8 cellular contexts compared by ENCODE assay signal in genomic region chr11:96342971-96343711, GRCh38. TPM values are rescaled to one million over a fixed set of nuclear protein-coding genes. Genes with fewer than 3 reads are reported as not detected.
DNase-seq lines count a peak whose midpoint lies in the region; ATAC-seq and TF ChIP-seq lines count a peak whose summit lies in the region.

MAML2 (minus strand) TSS chr11:96343195; CDS start chr11:96341895, 1,300 bp downstream.

- TF ChIP-seq POLR2A in NB4 (IDR thresholded peaks at IDR 0.05; ENCODE audit: extremely low read depth, insufficient read length) = no peak
- no peak for TF ChIP-seq POLR2A in testis (IDR thresholded peaks at IDR 0.05)

- peak within 1 kb of the TSS; percentile 93 to 96 for H3K27ac Mint-ChIP-seq in activated naive CD4-positive, alpha-beta T cell treated with anti-CD3 and anti-CD28 coated beads, Interleukin-2, amount 50 U/mL, for 72 hours
- peak within 1 kb of the TSS; percentile 67 for H3K27ac Mint-ChIP-seq in glutamatergic neuron (ENCODE audit: unreplicated experiment)

- peaks cover 4% of the 10 kb centered on the region for H4K20me1 ChIP-seq in osteoblast (ENCODE audit: insufficient read depth, low read length)

- H3K9me3 Mint-ChIP-seq in activated naive CD4-positive, alpha-beta T cell treated with anti-CD3 and anti-CD28 coated beads, Interleukin-2, amount 50 U/mL, for 72 hours = no peaks in the 10 kb centered on the region
- no peaks in the 10 kb centered on the region for H3K9me3 Mint-ChIP-seq in glutamatergic neuron (ENCODE audit: unreplicated experiment)

- H3K36me3 ChIP-seq in GM06990 (ENCODE audit: control insufficient read depth, insufficient read depth, low read length) (no peaks in the 10 kb centered on the region), osteoblast (ENCODE audit: insufficient read depth, low read length) (no peaks in the 10 kb centered on the region), testis (ENCODE audit: low read depth, missing control alignments) (no peaks in the 10 kb centered on the region)

- DNase-seq in GM06990 (ENCODE audit: extremely low read depth, insufficient read length) (peak; percentile 87), NB4 (ENCODE audit: low read depth) (peak; percentile 95), SKM-1 (lab: John Stamatoyannopoulos, UW; ENCODE audit: unreplicated experiment) (peak; percentile 88), glutamatergic neuron (peak; percentile 91), osteoblast (ENCODE audit: insufficient read length, low spot score, missing footprints) (peak; percentile 95), testis (peak; percentile 95)
- peak; percentile 78 to 93 for DNase-seq in activated naive CD4-positive, alpha-beta T cell treated with anti-CD3 and anti-CD28 coated beads, Interleukin-2, amount 50 U/mL, for 72 hours (ENCODE audit: low spot score in 2 of 2)

- H3K79me2 ChIP-seq in osteoblast (ENCODE audit: insufficient read depth, low read length) = peaks cover 49% of the 10 kb centered on the region

- 4% methylated on average over 31 of the region's 31 CpGs for WGBS in testis, 2 donors

- peaks cover 26 to 34% of the 10 kb centered on the region in 2 donors for H3K36me3 Mint-ChIP-seq in activated naive CD4-positive, alpha-beta T cell treated with anti-CD3 and anti-CD28 coated beads, Interleukin-2, amount 50 U/mL, for 72 hours
- no peaks in the 10 kb centered on the region for H3K36me3 Mint-ChIP-seq in glutamatergic neuron (ENCODE audit: unreplicated experiment)

- peak within 1 kb of the TSS; percentile 75 for H2AFZ ChIP-seq in osteoblast (ENCODE audit: low read length)

- H3K4me1 Mint-ChIP-seq in glutamatergic neuron (ENCODE audit: low read depth, unreplicated experiment) = peaks cover 13% of the 10 kb centered on the region

- intact Hi-C loops in testis (cut with DNase I; ENCODE audit: low total_unique reads) = loop anchor here (10.0 kb wide), 1 partner anchor 288 kb away; no protein-coding TSS in a partner anchor

- peak; percentile 87 for ATAC-seq in HG02571 (IDR thresholded peaks at IDR 0.05; ENCODE audit: unreplicated experiment)
- ATAC-seq in activated naive CD4-positive, alpha-beta T cell treated with anti-CD3 and anti-CD28 coated beads, Interleukin-2, amount 50 U/mL, for 72 hours = peak; percentile 83 to 85

- TF ChIP-seq CTCF in GM06990 (IDR thresholded peaks at IDR 0.05; ENCODE audit: insufficient read depth, low read length, poor library complexity, severe bottlenecking) = peak; percentile 94
- TF ChIP-seq CTCF in NB4 (IDR thresholded peaks at IDR 0.05; ENCODE audit: low read depth, low read length) = peak; percentile 96
- peak; percentile 74 for TF ChIP-seq CTCF in glutamatergic neuron (IDR thresholded peaks at IDR 0.05; ENCODE audit: partially characterized antibody, unreplicated experiment)
- peak; percentile 74 for TF ChIP-seq CTCF in osteoblast (IDR thresholded peaks at IDR 0.05; ENCODE audit: extremely low read depth, low read depth, low read length)
- TF ChIP-seq CTCF in testis (IDR thresholded peaks at IDR 0.05) = peak; percentile 62 to 86 (median 83)

- H3K4me3 ChIP-seq in GM06990 (replicated peaks; ENCODE audit: low read depth, low read length) (peak within 1 kb of the TSS; percentile 85), NB4 (ENCODE audit: low read depth, low read length) (peak within 1 kb of the TSS; percentile 86), osteoblast (ENCODE audit: insufficient read depth, low read length) (peak within 1 kb of the TSS; percentile 80), testis (peak within 1 kb of the TSS; percentile 69)

- peaks cover 36% of the 10 kb centered on the region for H3K4me1 ChIP-seq in osteoblast (ENCODE audit: insufficient read depth, low read length)
- H3K4me1 ChIP-seq in testis = peaks cover 33% of the 10 kb centered on the region

- peak within 1 kb of the TSS; percentile 96 for H3K4me2 ChIP-seq in osteoblast (ENCODE audit: insufficient read depth, low read length)

- H3K27ac ChIP-seq in osteoblast (ENCODE audit: low read depth, low read length) (peak within 1 kb of the TSS; percentile 95), testis (peak within 1 kb of the TSS; percentile 79 to 86)

- H3K9me3 ChIP-seq in osteoblast (ENCODE audit: low read depth, low read length) = no peaks in the 10 kb centered on the region
- H3K9me3 ChIP-seq in testis = no peaks in the 10 kb centered on the region

- H3K27me3 Mint-ChIP-seq in glutamatergic neuron (ENCODE audit: unreplicated experiment) = no peaks in the 10 kb centered on the region

- peak within 1 kb of the TSS; percentile 94 for H3K4me3 Mint-ChIP-seq in glutamatergic neuron (ENCODE audit: unreplicated experiment)

- H3K27me3 ChIP-seq in GM06990 (replicated peaks; ENCODE audit: control insufficient read depth, insufficient read depth, low read length) (no peaks in the 10 kb centered on the region), osteoblast (ENCODE audit: insufficient read depth, low read length) (no peaks in the 10 kb centered on the region), testis (no peaks in the 10 kb centered on the region)

RNA-seq across cellular contexts. Expression of gene MAML2, which starts in this region (rescaled TPM):
- total RNA-seq in activated naive CD4-positive, alpha-beta T cell treated with anti-CD3 and anti-CD28 coated beads, Interleukin-2, amount 50 U/mL, for 72 hours = 10 to 100 TPM; 26.5 to 27.9 TPM
- 2.1 TPM for total RNA-seq in glutamatergic neuron (ENCODE audit: unreplicated experiment)
- 17.4 and 19.2 TPM in 2 replicates for total RNA-seq in osteoblast
- total RNA-seq in testis = 10 to 100 TPM; 17.6 to 23.6 TPM
- 5.1 TPM for polyA plus RNA-seq in testis (ENCODE audit: insufficient read depth, low read depth, low replicate concordance)

Comparison
In these comparisons a context has a peak if more than half of its experiments do, and no peak if none do; other contexts are left out.
1. Peak in every context shown above with its lines: DNase-seq, ATAC-seq, H3K4me3 ChIP-seq and H3K27ac ChIP-seq.